Comparison of ENCODE assay signal across 18 cellular contexts in the genomic region with DNA sequence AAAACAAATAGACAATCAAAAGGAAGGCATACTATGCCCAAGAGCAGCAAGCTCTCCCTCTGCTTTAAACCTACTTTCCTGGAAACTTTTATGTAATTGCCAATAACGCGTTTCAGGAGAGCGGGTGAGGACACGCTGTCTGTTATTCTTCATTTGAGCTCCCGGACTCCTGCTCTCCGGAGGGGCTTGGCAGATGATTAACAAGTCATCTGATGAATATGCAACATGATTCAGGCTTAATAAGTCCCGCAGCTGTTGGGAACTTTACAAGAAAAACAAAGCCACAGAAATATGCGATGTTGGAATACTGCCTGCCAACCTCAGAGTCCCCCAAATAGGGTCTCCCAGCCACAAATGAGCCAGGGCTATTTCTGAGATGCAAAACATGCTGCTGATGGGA.
DNase-seq lines count a peak whose midpoint lies in the region; ATAC-seq and TF ChIP-seq lines count a peak whose summit lies in the region.
"Had no signal": no experiment of that assay in that cellular context is flagged by ENCODE, and none has a peak within 500 bp of the region (broad histone marks: within the 10 kb centered on the region; RNA-seq: fewer than 3 reads in every experiment).

No MANE protein-coding gene starts in this region.

- peak; percentile 8 for DNase-seq in HS-5 (ENCODE audit: low read depth)
- DNase-seq in body of pancreas: peak in 1 of 4 donors; percentile 10
- peak; percentile 61 for DNase-seq in kidney epithelial cell (ENCODE audit: low read depth)
- no peak for DNase-seq in HPDE6-E6E7 (ENCODE audit: extremely low spot score)
- no peak for DNase-seq in activated CD4-positive, CD25-positive, alpha-beta regulatory T cell treated with anti-CD3 and anti-CD28 coated beads, Interleukin-2, amount 50 U/mL, for 72 hours
- no peak for DNase-seq in HK-2 (ENCODE audit: unreplicated experiment)
- DNase-seq: activated CD8-positive, alpha-beta memory T cell treated with anti-CD3 and anti-CD28 coated beads for 24 hours; CD4-positive, alpha-beta T cell; DND-41; heart right ventricle; islet precursor cell; KG1; NCI-H1417; small intestine; trophoblast cell had no signal

- no peak for TF ChIP-seq POLR2A in body of pancreas (IDR thresholded peaks at IDR 0.05)

- intact Hi-C loops in body of pancreas (cut with DNase I): no loop called here

- H3K9me3 ChIP-seq in body of pancreas (no peaks in the 10 kb centered on the region), skeletal muscle satellite cell (replicated peaks; ENCODE audit: low read length) (no peaks in the 10 kb centered on the region)
- H3K9me3 ChIP-seq: adrenal gland, heart right ventricle had no signal

- H3K9ac ChIP-seq in skeletal muscle satellite cell (ENCODE audit: low read depth, low read length): peak overlapping the region; percentile 67

- H3K27ac ChIP-seq in body of pancreas: no peak overlapping the region
- H3K27ac ChIP-seq: adrenal gland, heart right ventricle had no signal

- H3K4me2 ChIP-seq in skeletal muscle satellite cell (ENCODE audit: low read length): peak overlapping the region; percentile 70

- WGBS in body of pancreas, 2 donors: 23 to 32% methylated on average over 8 of the region's 8 CpGs

- peak; percentile 30 for ATAC-seq in body of pancreas
- ATAC-seq: stimulated activated memory B cell treated with anti-CD40 and anti-IgM and Interleukin-4, amounts not matched to agents 10 μg/mL and 1 μg/mL and 100 μg/mL, for 72 hours had no signal

- H3K4me3 ChIP-seq in body of pancreas (no peak overlapping the region), kidney epithelial cell (ENCODE audit: low read depth, low read length) (no peak overlapping the region), skeletal muscle satellite cell (ENCODE audit: low read length) (peak overlapping the region; percentile 48)
- H3K4me3 ChIP-seq: adrenal gland, heart right ventricle had no signal

- H3K4me1 ChIP-seq in body of pancreas: no peaks in the 10 kb centered on the region
- peaks cover 38% of the 10 kb centered on the region for H3K4me1 ChIP-seq in skeletal muscle satellite cell (ENCODE audit: control insufficient read depth, insufficient read depth, low read length)
- H3K4me1 ChIP-seq: adrenal gland had no signal

- H3K27me3 ChIP-seq in body of pancreas: no peaks in the 10 kb centered on the region
- no peaks in the 10 kb centered on the region for H3K27me3 ChIP-seq in kidney epithelial cell (ENCODE audit: control insufficient read depth, insufficient read depth, low read length)
- no peaks in the 10 kb centered on the region for H3K27me3 ChIP-seq in skeletal muscle satellite cell (ENCODE audit: control insufficient read depth, insufficient read depth, low read length)
- H3K27me3 ChIP-seq: adrenal gland had no signal

- no peaks in the 10 kb centered on the region for H3K36me3 ChIP-seq in body of pancreas (replicated peaks in 1 of 2; ENCODE audit: insufficient read depth in 1 of 2, low read depth in 2 of 2)
- no peaks in the 10 kb centered on the region for H3K36me3 ChIP-seq in kidney epithelial cell (ENCODE audit: control insufficient read depth, insufficient read depth, low read length)
- H3K36me3 ChIP-seq in skeletal muscle satellite cell (ENCODE audit: insufficient read depth, low read length): no peaks in the 10 kb centered on the region
- H3K36me3 ChIP-seq: adrenal gland, heart right ventricle had no signal

- no peak for TF ChIP-seq CTCF in body of pancreas (IDR thresholded peaks at IDR 0.05)
- TF ChIP-seq CTCF in kidney epithelial cell (IDR thresholded peaks at IDR 0.05; ENCODE audit: insufficient read depth, low read length, poor library complexity, severe bottlenecking): no peak

Comparison
In these comparisons a context has a peak if more than half of its experiments do, and no peak if none do; other contexts are left out.
1. DNase-seq: peak in HS-5 (single experiment) and kidney epithelial cell (single experiment); none in HPDE6-E6E7 (single experiment), activated CD4-positive, CD25-positive, alpha-beta regulatory T cell treated with anti-CD3 and anti-CD28 coated beads, Interleukin-2, amount 50 U/mL, for 72 hours (single experiment) and HK-2 (single experiment).